18 cellular contexts compared by ENCODE assay signal in the genomic region with DNA sequence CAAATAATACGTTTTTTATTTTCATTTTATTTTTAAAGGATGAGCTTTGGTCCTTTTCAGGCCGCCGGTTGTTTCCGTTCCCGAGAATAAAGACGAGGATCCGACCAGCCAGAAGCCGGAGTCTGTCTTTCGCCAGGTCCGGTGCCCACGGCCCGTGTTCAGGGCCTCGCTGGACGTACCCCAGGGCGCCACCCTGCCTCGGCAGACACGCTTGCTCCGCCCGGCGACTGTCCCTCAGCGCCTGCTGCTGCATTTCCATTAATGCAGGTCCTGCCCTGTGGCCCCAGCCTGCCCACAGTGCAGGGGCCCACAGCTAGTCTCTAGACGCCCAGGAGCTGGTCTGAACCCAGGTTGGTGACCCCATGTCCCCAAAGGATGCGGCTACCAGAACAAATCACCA. TPM values are rescaled to one million over a fixed set of nuclear protein-coding genes. Genes with fewer than 3 reads are reported as not detected.
DNase-seq lines count a peak whose midpoint lies in the region; ATAC-seq and TF ChIP-seq lines count a peak whose summit lies in the region.
"Had no signal": no experiment of that assay in that cellular context is flagged by ENCODE, and none has a peak within 500 bp of the region (broad histone marks: within the 10 kb centered on the region; RNA-seq: fewer than 3 reads in every experiment).

No MANE protein-coding gene starts in this region.

- no peak overlapping the region for H3K4ac ChIP-seq in trophoblast cell (ENCODE audit: low read depth, low read length)

- peaks cover 16% of the 10 kb centered on the region for H3K27me3 ChIP-seq in CD4-positive, alpha-beta T cell (ENCODE audit: control insufficient read depth, insufficient read depth, low read length)
- H3K27me3 ChIP-seq in trophoblast cell (ENCODE audit: insufficient read depth, low read length) (no peaks in the 10 kb centered on the region), foreskin keratinocyte (peaks cover 48% of the 10 kb centered on the region)

- peaks cover 33 to 39% of the 10 kb centered on the region in 2 experiments for H3K4me1 ChIP-seq in trophoblast cell (ENCODE audit: control insufficient read depth in 1 of 2, insufficient read depth in 2 of 2, low read length in 2 of 2)
- peaks cover 5% of the 10 kb centered on the region for H3K4me1 ChIP-seq in foreskin keratinocyte
- H3K4me1 ChIP-seq: BE2C had no signal

- no peak for TF ChIP-seq CTCF in CD4-positive, alpha-beta T cell (IDR thresholded peaks at IDR 0.05)
- no peak for TF ChIP-seq CTCF in foreskin keratinocyte (conservative IDR thresholded peaks at IDR 0.05)

- H3K9me3 Mint-ChIP-seq in CD4-positive, alpha-beta T cell, result no peaks in the 10 kb centered on the region
- peaks cover 0 to 11% (median 0%) of the 10 kb centered on the region in 6 donors for H3K9me3 Mint-ChIP-seq in immature natural killer cell
- no peaks in the 10 kb centered on the region for H3K9me3 Mint-ChIP-seq in activated CD4-positive, alpha-beta memory T cell treated with anti-CD3 and anti-CD28 coated beads for 36 hours
- H3K9me3 Mint-ChIP-seq: CD4-positive, CD25-positive, alpha-beta regulatory T cell; CD8-positive, alpha-beta T cell had no signal

- H3K36me3 Mint-ChIP-seq in CD4-positive, alpha-beta T cell (ENCODE audit: low read depth), result no peaks in the 10 kb centered on the region
- H3K36me3 Mint-ChIP-seq in immature natural killer cell, result peaks cover 0 to 12% (median 4%) of the 10 kb centered on the region in 3 donors
- H3K36me3 Mint-ChIP-seq in activated CD4-positive, alpha-beta memory T cell treated with anti-CD3 and anti-CD28 coated beads for 36 hours, result peaks cover 8% of the 10 kb centered on the region
- H3K36me3 Mint-ChIP-seq in T-helper 17 cell (ENCODE audit: low read depth), result peaks cover 2% of the 10 kb centered on the region
- H3K36me3 Mint-ChIP-seq: CD4-positive, CD25-positive, alpha-beta regulatory T cell had no signal

- H3K14ac ChIP-seq in trophoblast cell (ENCODE audit: low read length), result no peak overlapping the region

- H4K12ac ChIP-seq in trophoblast cell (ENCODE audit: low read depth, low read length), result no peak overlapping the region

- no peak overlapping the region for H3K4me3 ChIP-seq in trophoblast cell (ENCODE audit: low read depth, low read length)
- H3K4me3 ChIP-seq: BLaER1 had no signal

- no peak overlapping the region for H2AK5ac ChIP-seq in trophoblast cell (ENCODE audit: low read length)

- no peak overlapping the region for H3K23ac ChIP-seq in trophoblast cell (ENCODE audit: low read length)

- peaks cover 5% of the 10 kb centered on the region for H3K79me1 ChIP-seq in trophoblast cell (ENCODE audit: low read length)

- peaks cover 6% of the 10 kb centered on the region for H3K27me3 Mint-ChIP-seq in CD4-positive, alpha-beta T cell
- H3K27me3 Mint-ChIP-seq in immature natural killer cell (ENCODE audit: low read depth in 3 of 3), result peaks cover 61 to 97% (median 85%) of the 10 kb centered on the region in 3 donors
- H3K27me3 Mint-ChIP-seq in activated CD4-positive, alpha-beta memory T cell treated with anti-CD3 and anti-CD28 coated beads for 36 hours, result peaks cover 3% of the 10 kb centered on the region
- H3K27me3 Mint-ChIP-seq in T-helper 17 cell, result peaks cover 5% of the 10 kb centered on the region

- no peak overlapping the region for H2BK120ac ChIP-seq in trophoblast cell (ENCODE audit: insufficient read depth, low read length, poor library complexity)

- no peak overlapping the region for H2BK5ac ChIP-seq in trophoblast cell (ENCODE audit: low read depth, low read length, poor library complexity)

- H3K9me3 ChIP-seq in CD4-positive, alpha-beta T cell (ENCODE audit: control insufficient read depth, low read length), result no peaks in the 10 kb centered on the region
- H3K9me3 ChIP-seq in trophoblast cell (ENCODE audit: insufficient read depth, low read depth, low read length) (peaks cover 7% of the 10 kb centered on the region), T-helper 17 cell (ENCODE audit: control insufficient read depth, low read length, poor library complexity, severe bottlenecking) (no peaks in the 10 kb centered on the region)
- H3K9me3 ChIP-seq: BE2C, BLaER1, Caco-2 had no signal

- no CpG with 5 or more reads among the region's 23 CpGs for WGBS in trophoblast cell (ENCODE audit: extremely low coverage, insufficient coverage, insufficient read length)

- no peak overlapping the region for H4K91ac ChIP-seq in trophoblast cell (ENCODE audit: low read depth, low read length)

- H3K18ac ChIP-seq in trophoblast cell (ENCODE audit: low read length), result peak overlapping the region; percentile 30

- no peak overlapping the region for H3K27ac Mint-ChIP-seq in CD4-positive, alpha-beta T cell
- H3K27ac Mint-ChIP-seq in immature natural killer cell, result peak overlapping the region in 3 of 6 donors; percentile 71 to 83 (median 73)
- no peak overlapping the region for H3K27ac Mint-ChIP-seq in activated CD4-positive, alpha-beta memory T cell treated with anti-CD3 and anti-CD28 coated beads for 36 hours
- no peak overlapping the region for H3K27ac Mint-ChIP-seq in T-helper 17 cell
- H3K27ac Mint-ChIP-seq: CD8-positive, alpha-beta T cell had no signal

- H3K4me3 Mint-ChIP-seq in CD4-positive, alpha-beta T cell, result peak overlapping the region; percentile 38
- H3K4me3 Mint-ChIP-seq in immature natural killer cell (peak overlapping the region in 1 of 5 donors; percentile 44), T-helper 17 cell (no peak overlapping the region)
- H3K4me3 Mint-ChIP-seq in activated CD4-positive, alpha-beta memory T cell treated with anti-CD3 and anti-CD28 coated beads for 36 hours, result no peak overlapping the region
- H3K4me3 Mint-ChIP-seq: CD14-positive monocyte; CD4-positive, CD25-positive, alpha-beta regulatory T cell; CD8-positive, alpha-beta T cell had no signal

- peaks cover 55 to 57% of the 10 kb centered on the region in 2 experiments for H3K36me3 ChIP-seq in trophoblast cell (ENCODE audit: control insufficient read depth in 1 of 2, insufficient read depth in 2 of 2, low read length in 2 of 2)
- H3K36me3 ChIP-seq: BE2C had no signal

- H3K79me2 ChIP-seq in trophoblast cell (ENCODE audit: control insufficient read depth, insufficient read depth, low read length, poor library complexity), result peaks cover 10% of the 10 kb centered on the region

- H3K9ac ChIP-seq in trophoblast cell (ENCODE audit: low read length), result no peak overlapping the region
- H3K9ac ChIP-seq: BLaER1 had no signal

- DNase-seq in CD4-positive, alpha-beta T cell, result no peak
- DNase-seq in immature natural killer cell, result peak in 2 of 3 donors; percentile 30 to 36
- no peak for DNase-seq in trophoblast cell
- DNase-seq in activated CD4-positive, alpha-beta memory T cell treated with anti-CD3 and anti-CD28 coated beads for 36 hours, result no peak
- no peak for DNase-seq in T-helper 17 cell
- DNase-seq in foreskin keratinocyte, result no peak
- DNase-seq: 8988T; ACHN; BE2C; C1 segment of cervical spinal cord; Caco-2; Calu3; CD4-positive, CD25-positive, alpha-beta regulatory T cell; CD8-positive, alpha-beta T cell; DMS79 treated with DMSO at 0.1 percent for 48 hours; GF-D8 had no signal

- H3K27ac ChIP-seq in CD4-positive, alpha-beta T cell (ENCODE audit: low read depth, low read length), result no peak overlapping the region
- H3K27ac ChIP-seq in trophoblast cell (ENCODE audit: low read depth, low read length) (no peak overlapping the region), foreskin keratinocyte (no peak overlapping the region)
- H3K27ac ChIP-seq: BLaER1 had no signal

- CTCF ChIA-PET in CD4-positive, alpha-beta T cell (lab: Charles Lee), result no interaction called here
- CTCF ChIA-PET in activated CD4-positive, alpha-beta memory T cell treated with anti-CD3 and anti-CD28 coated beads for 36 hours (lab: Charles Lee), result no interaction called here

- no peak overlapping the region for H2AFZ ChIP-seq in trophoblast cell (ENCODE audit: insufficient read depth, low read length, poor library complexity)

- ATAC-seq in CD4-positive, alpha-beta T cell (ENCODE audit: poor library complexity), result no peak
- ATAC-seq in T-helper 17 cell, result no peak
- no peak for ATAC-seq in foreskin keratinocyte
- ATAC-seq: CD8-positive, alpha-beta T cell had no signal

- POLR2A ChIA-PET in CD4-positive, alpha-beta T cell (lab: Charles Lee), result no interaction called here
- POLR2A ChIA-PET in activated CD4-positive, alpha-beta memory T cell treated with anti-CD3 and anti-CD28 coated beads for 36 hours (lab: Charles Lee), result no interaction called here

- no peak overlapping the region for H2BK12ac ChIP-seq in trophoblast cell (ENCODE audit: low read length)

- no peak overlapping the region for H3K4me2 ChIP-seq in trophoblast cell (ENCODE audit: low read length)
- H3K4me2 ChIP-seq: BLaER1 had no signal

- intact Hi-C loops in CD4-positive, alpha-beta T cell (cut with DNase I, micrococcal nuclease), result no loop called here
- intact Hi-C loops in activated CD4-positive, alpha-beta memory T cell treated with anti-CD3 and anti-CD28 coated beads for 36 hours (cut with micrococcal nuclease), result no loop called here

- H3K4me1 Mint-ChIP-seq in CD4-positive, alpha-beta T cell (ENCODE audit: low read depth), result no peaks in the 10 kb centered on the region
- peaks cover 19 to 38% of the 10 kb centered on the region in 2 donors for H3K4me1 Mint-ChIP-seq in immature natural killer cell
- peaks cover 2% of the 10 kb centered on the region for H3K4me1 Mint-ChIP-seq in activated CD4-positive, alpha-beta memory T cell treated with anti-CD3 and anti-CD28 coated beads for 36 hours (ENCODE audit: low read depth)
- H3K4me1 Mint-ChIP-seq in T-helper 17 cell, result peaks cover 4% of the 10 kb centered on the region

- no peak overlapping the region for H4K8ac ChIP-seq in trophoblast cell (ENCODE audit: low read depth, low read length)

RNA-seq across cellular contexts. Expression of a gene that starts 15.6 kb away (rescaled TPM):
- 10 to 100 TPM; 24.5 to 26.9 TPM for total RNA-seq in CD4-positive, alpha-beta T cell
- polyA plus RNA-seq in immature natural killer cell, result 10 to 100 TPM; 13.6 to 72.3 (median 49.2) TPM
- polyA plus RNA-seq in trophoblast cell (2013), result 73.5 and 78.5 TPM in 2 replicates
- total RNA-seq in activated CD4-positive, alpha-beta memory T cell treated with anti-CD3 and anti-CD28 coated beads for 36 hours, result 10 to 100 TPM; 62.8 to 71.1 TPM
- 10 to 100 TPM; 24.0 to 26.2 TPM for total RNA-seq in T-helper 17 cell
- total RNA-seq in foreskin keratinocyte, result 1.4 and 2.0 TPM in 2 replicates
- polyA plus RNA-seq in foreskin keratinocyte, result 2.0 and 3.6 TPM in 2 replicates

Comparison
In these comparisons a context has a peak if more than half of its experiments do, and no peak if none do; other contexts are left out.
1. DNase-seq: peak in immature natural killer cell (2 of 3); none in CD4-positive, alpha-beta T cell (0 of 10), trophoblast cell (0 of 2), activated CD4-positive, alpha-beta memory T cell treated with anti-CD3 and anti-CD28 coated beads for 36 hours (single experiment), T-helper 17 cell (0 of 3) and foreskin keratinocyte (0 of 2).